ENCODE assay signal across 1 cellular context in the genomic region with DNA sequence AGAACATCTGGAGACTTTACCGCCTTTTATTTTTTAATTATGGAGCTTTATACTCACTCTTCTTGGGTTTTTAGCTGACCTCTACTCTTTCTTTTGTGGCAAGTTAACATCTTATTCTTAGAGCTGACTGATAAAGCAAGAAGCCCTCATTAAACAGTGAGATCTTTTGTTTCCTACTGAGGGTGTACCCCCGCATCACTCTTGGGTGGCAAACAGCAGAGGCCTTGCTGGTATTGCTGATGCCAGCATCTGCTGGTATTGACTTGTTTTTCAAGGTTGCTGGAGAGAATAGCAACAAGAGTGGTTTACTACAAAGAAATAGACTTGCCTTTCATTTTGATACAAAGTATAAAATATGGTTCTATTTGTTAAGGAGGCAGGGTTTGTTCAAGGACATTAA.
TF ChIP-seq lines count a peak whose summit lies in the region.

No MANE protein-coding gene starts in this region.

TF ChIP-seq in IMR-90, 13 proteins besides CTCF, POLR2A, EP300 and RAD21:
- TF ChIP-seq SMC3 (IDR thresholded peaks at IDR 0.05; ENCODE audit: low read depth, low read length) = no peak
- TF ChIP-seq FOS (IDR thresholded peaks at IDR 0.05; ENCODE audit: low read depth, low read length) = no peak
- no peak for TF ChIP-seq MAZ (IDR thresholded peaks at IDR 0.05; ENCODE audit: borderline replicate concordance, low read depth, low read length)
- no peak for TF ChIP-seq NFE2L2 (IDR thresholded peaks at IDR 0.05; ENCODE audit: low read depth, low read length)
- TF ChIP-seq CEBPB (IDR thresholded peaks at IDR 0.05; ENCODE audit: low read depth, low read length) = no peak
- no peak for TF ChIP-seq MXI1 (IDR thresholded peaks at IDR 0.05; ENCODE audit: borderline replicate concordance, low read depth, low read length)
- TF ChIP-seq, protein P1, sequence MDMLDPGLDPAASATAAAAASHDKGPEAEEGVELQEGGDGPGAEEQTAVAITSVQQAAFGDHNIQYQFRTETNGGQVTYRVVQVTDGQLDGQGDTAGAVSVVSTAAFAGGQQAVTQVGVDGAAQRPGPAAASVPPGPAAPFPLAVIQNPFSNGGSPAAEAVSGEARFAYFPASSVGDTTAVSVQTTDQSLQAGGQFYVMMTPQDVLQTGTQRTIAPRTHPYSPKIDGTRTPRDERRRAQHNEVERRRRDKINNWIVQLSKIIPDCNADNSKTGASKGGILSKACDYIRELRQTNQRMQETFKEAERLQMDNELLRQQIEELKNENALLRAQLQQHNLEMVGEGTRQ (IDR thresholded peaks at IDR 0.05; ENCODE audit: low read depth, low read length) = no peak
- TF ChIP-seq BHLHE40 (IDR thresholded peaks at IDR 0.05; ENCODE audit: low read depth, low read length) = no peak
- TF ChIP-seq RFX5 (IDR thresholded peaks at IDR 0.05; ENCODE audit: low read depth, low read length) = no peak
- TF ChIP-seq CHD1 (IDR thresholded peaks at IDR 0.05; ENCODE audit: low read depth, low read length) = no peak
- TF ChIP-seq, protein P2, sequence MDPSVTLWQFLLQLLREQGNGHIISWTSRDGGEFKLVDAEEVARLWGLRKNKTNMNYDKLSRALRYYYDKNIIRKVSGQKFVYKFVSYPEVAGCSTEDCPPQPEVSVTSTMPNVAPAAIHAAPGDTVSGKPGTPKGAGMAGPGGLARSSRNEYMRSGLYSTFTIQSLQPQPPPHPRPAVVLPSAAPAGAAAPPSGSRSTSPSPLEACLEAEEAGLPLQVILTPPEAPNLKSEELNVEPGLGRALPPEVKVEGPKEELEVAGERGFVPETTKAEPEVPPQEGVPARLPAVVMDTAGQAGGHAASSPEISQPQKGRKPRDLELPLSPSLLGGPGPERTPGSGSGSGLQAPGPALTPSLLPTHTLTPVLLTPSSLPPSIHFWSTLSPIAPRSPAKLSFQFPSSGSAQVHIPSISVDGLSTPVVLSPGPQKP (IDR thresholded peaks at IDR 0.05; ENCODE audit: borderline replicate concordance, low read depth, low read length) = no peak
